1 cellular context compared by ENCODE assay signal in the genomic region with DNA sequence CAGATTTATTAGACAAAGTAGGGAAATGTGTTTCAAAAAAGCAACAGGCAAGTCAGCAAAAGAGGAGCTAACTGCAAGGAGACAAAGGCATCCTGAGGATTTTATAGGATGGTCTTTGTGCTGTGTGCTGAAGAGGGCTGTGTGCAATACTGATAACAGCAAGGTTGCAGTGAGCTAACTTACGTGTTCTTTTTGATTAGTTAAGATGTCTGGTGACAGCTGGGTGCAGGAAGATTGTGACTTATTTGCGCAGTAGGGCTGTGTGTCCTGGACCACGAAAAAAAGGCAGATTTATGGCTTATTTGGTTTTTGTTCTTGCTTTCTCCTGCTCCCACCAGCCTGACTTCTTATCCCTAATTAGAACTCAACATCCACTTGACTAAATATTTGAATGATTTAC.
TF ChIP-seq lines count a peak whose summit lies in the region.

No MANE protein-coding gene starts in this region.

TF ChIP-seq in K562, 482 proteins besides CTCF, POLR2A, EP300 and RAD21 (continued from another document and continues in another):
- TF ChIP-seq THAP12 (CRISPR knock-in tag; IDR thresholded peaks at IDR 0.05), result no peak
- TF ChIP-seq ZC3H11A (IDR thresholded peaks at IDR 0.05; ENCODE audit: low read depth, low read length), result no peak
- TF ChIP-seq ZNF586 (CRISPR knock-in tag; conservative IDR thresholded peaks at IDR 0.05), result no peak
- no peak for TF ChIP-seq NCOA4 (IDR thresholded peaks at IDR 0.05; ENCODE audit: partially characterized antibody)
- no peak for TF ChIP-seq HOXB6 (CRISPR knock-in tag; IDR thresholded peaks at IDR 0.05; ENCODE audit: borderline replicate concordance)
- TF ChIP-seq ZNF699 (CRISPR knock-in tag; IDR thresholded peaks at IDR 0.05; ENCODE audit: insufficient replicate concordance), result no peak
- peak; percentile 55; the same call in 1 of the 2 replicates for TF ChIP-seq PKNOX1 (IDR thresholded peaks at IDR 0.05)
- TF ChIP-seq ZBTB12 (CRISPR knock-in tag; IDR thresholded peaks at IDR 0.05), result no peak
- no peak for TF ChIP-seq ZNF174 (CRISPR knock-in tag; IDR thresholded peaks at IDR 0.05)
- no peak for TF ChIP-seq PHF21A (IDR thresholded peaks at IDR 0.05; ENCODE audit: borderline replicate concordance, low read depth)
- TF ChIP-seq, protein P1, sequence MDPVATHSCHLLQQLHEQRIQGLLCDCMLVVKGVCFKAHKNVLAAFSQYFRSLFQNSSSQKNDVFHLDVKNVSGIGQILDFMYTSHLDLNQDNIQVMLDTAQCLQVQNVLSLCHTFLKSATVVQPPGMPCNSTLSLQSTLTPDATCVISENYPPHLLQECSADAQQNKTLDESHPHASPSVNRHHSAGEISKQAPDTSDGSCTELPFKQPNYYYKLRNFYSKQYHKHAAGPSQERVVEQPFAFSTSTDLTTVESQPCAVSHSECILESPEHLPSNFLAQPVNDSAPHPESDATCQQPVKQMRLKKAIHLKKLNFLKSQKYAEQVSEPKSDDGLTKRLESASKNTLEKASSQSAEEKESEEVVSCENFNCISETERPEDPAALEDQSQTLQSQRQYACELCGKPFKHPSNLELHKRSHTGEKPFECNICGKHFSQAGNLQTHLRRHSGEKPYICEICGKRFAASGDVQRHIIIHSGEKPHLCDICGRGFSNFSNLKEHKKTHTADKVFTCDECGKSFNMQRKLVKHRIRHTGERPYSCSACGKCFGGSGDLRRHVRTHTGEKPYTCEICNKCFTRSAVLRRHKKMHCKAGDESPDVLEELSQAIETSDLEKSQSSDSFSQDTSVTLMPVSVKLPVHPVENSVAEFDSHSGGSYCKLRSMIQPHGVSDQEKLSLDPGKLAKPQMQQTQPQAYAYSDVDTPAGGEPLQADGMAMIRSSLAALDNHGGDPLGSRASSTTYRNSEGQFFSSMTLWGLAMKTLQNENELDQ (CRISPR knock-in tag; IDR thresholded peaks at IDR 0.05; ENCODE audit: borderline replicate concordance), result no peak
- TF ChIP-seq, protein P2, sequence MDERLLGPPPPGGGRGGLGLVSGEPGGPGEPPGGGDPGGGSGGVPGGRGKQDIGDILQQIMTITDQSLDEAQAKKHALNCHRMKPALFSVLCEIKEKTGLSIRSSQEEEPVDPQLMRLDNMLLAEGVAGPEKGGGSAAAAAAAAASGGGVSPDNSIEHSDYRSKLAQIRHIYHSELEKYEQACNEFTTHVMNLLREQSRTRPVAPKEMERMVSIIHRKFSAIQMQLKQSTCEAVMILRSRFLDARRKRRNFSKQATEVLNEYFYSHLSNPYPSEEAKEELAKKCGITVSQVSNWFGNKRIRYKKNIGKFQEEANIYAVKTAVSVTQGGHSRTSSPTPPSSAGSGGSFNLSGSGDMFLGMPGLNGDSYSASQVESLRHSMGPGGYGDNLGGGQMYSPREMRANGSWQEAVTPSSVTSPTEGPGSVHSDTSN (CRISPR knock-in tag; IDR thresholded peaks at IDR 0.05; ENCODE audit: low read depth), result no peak
- TF ChIP-seq, protein P2 (tag; conservative IDR thresholded peaks at IDR 0.05; ENCODE audit: low read depth), result peak; percentile 34; the same call in 1 of the 2 replicates
- TF ChIP-seq, protein P3, sequence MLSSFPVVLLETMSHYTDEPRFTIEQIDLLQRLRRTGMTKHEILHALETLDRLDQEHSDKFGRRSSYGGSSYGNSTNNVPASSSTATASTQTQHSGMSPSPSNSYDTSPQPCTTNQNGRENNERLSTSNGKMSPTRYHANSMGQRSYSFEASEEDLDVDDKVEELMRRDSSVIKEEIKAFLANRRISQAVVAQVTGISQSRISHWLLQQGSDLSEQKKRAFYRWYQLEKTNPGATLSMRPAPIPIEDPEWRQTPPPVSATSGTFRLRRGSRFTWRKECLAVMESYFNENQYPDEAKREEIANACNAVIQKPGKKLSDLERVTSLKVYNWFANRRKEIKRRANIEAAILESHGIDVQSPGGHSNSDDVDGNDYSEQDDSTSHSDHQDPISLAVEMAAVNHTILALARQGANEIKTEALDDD (IDR thresholded peaks at IDR 0.05), result 0 out of 2 replicates have a peak, but pooled peaks have one; percentile 23
- TF ChIP-seq CHD2 (IDR thresholded peaks at IDR 0.05; ENCODE audit: low read depth, low read length), result no peak
- no peak for TF ChIP-seq ETV5 (CRISPR knock-in tag; IDR thresholded peaks at IDR 0.05; ENCODE audit: low read depth)
- no peak for TF ChIP-seq MAFK (IDR thresholded peaks at IDR 0.05; ENCODE audit: low read length)
- no peak for TF ChIP-seq BRCA1 (IDR thresholded peaks at IDR 0.05)
- TF ChIP-seq BRCA1 (CRISPR knock-in tag; IDR thresholded peaks at IDR 0.05), result no peak
- no peak for TF ChIP-seq HMG20B (CRISPR knock-in tag; IDR thresholded peaks at IDR 0.05)
- TF ChIP-seq PHTF2 (CRISPR knock-in tag; IDR thresholded peaks at IDR 0.05), result no peak
- TF ChIP-seq, protein P4, sequence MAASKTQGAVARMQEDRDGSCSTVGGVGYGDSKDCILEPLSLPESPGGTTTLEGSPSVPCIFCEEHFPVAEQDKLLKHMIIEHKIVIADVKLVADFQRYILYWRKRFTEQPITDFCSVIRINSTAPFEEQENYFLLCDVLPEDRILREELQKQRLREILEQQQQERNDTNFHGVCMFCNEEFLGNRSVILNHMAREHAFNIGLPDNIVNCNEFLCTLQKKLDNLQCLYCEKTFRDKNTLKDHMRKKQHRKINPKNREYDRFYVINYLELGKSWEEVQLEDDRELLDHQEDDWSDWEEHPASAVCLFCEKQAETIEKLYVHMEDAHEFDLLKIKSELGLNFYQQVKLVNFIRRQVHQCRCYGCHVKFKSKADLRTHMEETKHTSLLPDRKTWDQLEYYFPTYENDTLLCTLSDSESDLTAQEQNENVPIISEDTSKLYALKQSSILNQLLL (CRISPR knock-in tag; IDR thresholded peaks at IDR 0.05; ENCODE audit: borderline replicate concordance), result no peak
- TF ChIP-seq NFIX (CRISPR knock-in tag; IDR thresholded peaks at IDR 0.05; ENCODE audit: low read depth), result no peak
- no peak for TF ChIP-seq DDX20 (tag; IDR thresholded peaks at IDR 0.05; ENCODE audit: low read depth)
- no peak for TF ChIP-seq RBM15 (IDR thresholded peaks at IDR 0.05; ENCODE audit: insufficient read depth, low read length)
- peak; percentile 61; the same call in 1 of the 2 replicates for TF ChIP-seq TAL1 (IDR thresholded peaks at IDR 0.05)
- TF ChIP-seq ZNF12 (CRISPR knock-in tag; IDR thresholded peaks at IDR 0.05), result no peak
- TF ChIP-seq ARID1B (IDR thresholded peaks at IDR 0.05), result peak; percentile 43
- peak; percentile 42; the same call in 1 of the 2 replicates for TF ChIP-seq TEAD4 (IDR thresholded peaks at IDR 0.05; ENCODE audit: low read length)
- no peak for TF ChIP-seq TEAD4 (CRISPR knock-in tag; IDR thresholded peaks at IDR 0.05; ENCODE audit: borderline replicate concordance)
- TF ChIP-seq ZNF589 (CRISPR knock-in tag; IDR thresholded peaks at IDR 0.05; ENCODE audit: low read depth), result no peak
- TF ChIP-seq KAT2B (IDR thresholded peaks at IDR 0.05; ENCODE audit: low read depth, low read length), result no peak
- TF ChIP-seq, protein P5, sequence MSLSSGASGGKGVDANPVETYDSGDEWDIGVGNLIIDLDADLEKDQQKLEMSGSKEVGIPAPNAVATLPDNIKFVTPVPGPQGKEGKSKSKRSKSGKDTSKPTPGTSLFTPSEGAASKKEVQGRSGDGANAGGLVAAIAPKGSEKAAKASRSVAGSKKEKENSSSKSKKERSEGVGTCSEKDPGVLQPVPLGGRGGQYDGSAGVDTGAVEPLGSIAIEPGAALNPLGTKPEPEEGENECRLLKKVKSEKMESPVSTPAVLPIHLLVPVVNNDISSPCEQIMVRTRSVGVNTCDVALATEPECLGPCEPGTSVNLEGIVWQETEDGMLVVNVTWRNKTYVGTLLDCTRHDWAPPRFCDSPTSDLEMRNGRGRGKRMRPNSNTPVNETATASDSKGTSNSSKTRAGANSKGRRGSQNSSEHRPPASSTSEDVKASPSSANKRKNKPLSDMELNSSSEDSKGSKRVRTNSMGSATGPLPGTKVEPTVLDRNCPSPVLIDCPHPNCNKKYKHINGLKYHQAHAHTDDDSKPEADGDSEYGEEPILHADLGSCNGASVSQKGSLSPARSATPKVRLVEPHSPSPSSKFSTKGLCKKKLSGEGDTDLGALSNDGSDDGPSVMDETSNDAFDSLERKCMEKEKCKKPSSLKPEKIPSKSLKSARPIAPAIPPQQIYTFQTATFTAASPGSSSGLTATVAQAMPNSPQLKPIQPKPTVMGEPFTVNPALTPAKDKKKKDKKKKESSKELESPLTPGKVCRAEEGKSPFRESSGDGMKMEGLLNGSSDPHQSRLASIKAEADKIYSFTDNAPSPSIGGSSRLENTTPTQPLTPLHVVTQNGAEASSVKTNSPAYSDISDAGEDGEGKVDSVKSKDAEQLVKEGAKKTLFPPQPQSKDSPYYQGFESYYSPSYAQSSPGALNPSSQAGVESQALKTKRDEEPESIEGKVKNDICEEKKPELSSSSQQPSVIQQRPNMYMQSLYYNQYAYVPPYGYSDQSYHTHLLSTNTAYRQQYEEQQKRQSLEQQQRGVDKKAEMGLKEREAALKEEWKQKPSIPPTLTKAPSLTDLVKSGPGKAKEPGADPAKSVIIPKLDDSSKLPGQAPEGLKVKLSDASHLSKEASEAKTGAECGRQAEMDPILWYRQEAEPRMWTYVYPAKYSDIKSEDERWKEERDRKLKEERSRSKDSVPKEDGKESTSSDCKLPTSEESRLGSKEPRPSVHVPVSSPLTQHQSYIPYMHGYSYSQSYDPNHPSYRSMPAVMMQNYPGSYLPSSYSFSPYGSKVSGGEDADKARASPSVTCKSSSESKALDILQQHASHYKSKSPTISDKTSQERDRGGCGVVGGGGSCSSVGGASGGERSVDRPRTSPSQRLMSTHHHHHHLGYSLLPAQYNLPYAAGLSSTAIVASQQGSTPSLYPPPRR (CRISPR knock-in tag; IDR thresholded peaks at IDR 0.05; ENCODE audit: borderline replicate concordance), result no peak
- TF ChIP-seq ZNF431 (CRISPR knock-in tag; IDR thresholded peaks at IDR 0.05), result no peak
- TF ChIP-seq MAX (CRISPR knock-in tag; IDR thresholded peaks at IDR 0.05), result no peak
- no peak for TF ChIP-seq RBM17 (IDR thresholded peaks at IDR 0.05; ENCODE audit: borderline replicate concordance, low read depth, low read length)
- no peak for TF ChIP-seq ZSCAN29 (IDR thresholded peaks at IDR 0.05)
- TF ChIP-seq CCAR2 (IDR thresholded peaks at IDR 0.05; ENCODE audit: low read depth, low read length), result no peak
- peak; percentile 67 for TF ChIP-seq CBFA2T2 (conservative IDR thresholded peaks at IDR 0.05)
- TF ChIP-seq NCOR1 (IDR thresholded peaks at IDR 0.05), result peak; percentile 15; the same call in 1 of the 2 replicates
- no peak for TF ChIP-seq SAP30 (IDR thresholded peaks at IDR 0.05; ENCODE audit: borderline replicate concordance, insufficient read depth, low read depth, low read length, poor library complexity, severe bottlenecking)
- no peak for TF ChIP-seq GATAD2A (IDR thresholded peaks at IDR 0.05)
- no peak for TF ChIP-seq CBX8 (IDR thresholded peaks at IDR 0.05; ENCODE audit: borderline replicate concordance, extremely low read depth, low read depth, low read length, poor library complexity, severe bottlenecking)
- no peak for TF ChIP-seq ZSCAN32 (CRISPR knock-in tag; IDR thresholded peaks at IDR 0.05)
- TF ChIP-seq ETS2 (tag; IDR thresholded peaks at IDR 0.05; ENCODE audit: borderline replicate concordance, poor library complexity, severe bottlenecking), result no peak
- no peak for TF ChIP-seq ZNF324 (CRISPR knock-in tag; IDR thresholded peaks at IDR 0.05)
- peak; percentile 83 for TF ChIP-seq CBFA2T3 (IDR thresholded peaks at IDR 0.05)
- TF ChIP-seq SP2 (IDR thresholded peaks at IDR 0.05; ENCODE audit: extremely low read depth, low read depth, low read length, poor library complexity, severe bottlenecking), result no peak
- peak; percentile 66 for TF ChIP-seq TCF3 (CRISPR knock-in tag; IDR thresholded peaks at IDR 0.05)
